Comparison of ENCODE assay signal across 23 cellular contexts in genomic region chr1:44641126-44642102, GRCh38. TPM values are rescaled to one million over a fixed set of nuclear protein-coding genes. Genes with fewer than 3 reads are reported as not detected.
DNase-seq lines count a peak whose midpoint lies in the region; ATAC-seq and TF ChIP-seq lines count a peak whose summit lies in the region.
"Had no signal": no experiment of that assay in that cellular context is flagged by ENCODE, and none has a peak within 500 bp of the region (broad histone marks: within the 10 kb centered on the region; RNA-seq: fewer than 3 reads in every experiment).

No MANE protein-coding gene starts in this region.

- TF ChIP-seq EP300 in gastroesophageal sphincter (IDR thresholded peaks at IDR 0.05) (no peak), sigmoid colon (IDR thresholded peaks at IDR 0.05) (no peak)

- POLR2A ChIA-PET in RWPE1 (lab: Yijun Ruan, JAX; ENCODE audit: low non-redundant PET): interaction anchor here (0.8 to 1.7 kb wide), 2 partner anchors 9 to 43 kb away, joined by 5 to 9 read pairs; no protein-coding TSS in a partner anchor

- H3K9me3 ChIP-seq in gastroesophageal sphincter (no peaks in the 10 kb centered on the region), sigmoid colon (no peaks in the 10 kb centered on the region)
- H3K9me3 ChIP-seq: Peyer's patch, SJSA1, tibial artery had no signal

- H3K27me3 ChIP-seq in gastroesophageal sphincter (no peaks in the 10 kb centered on the region), sigmoid colon (no peaks in the 10 kb centered on the region)
- H3K27me3 ChIP-seq: Peyer's patch, SJSA1, tibial artery had no signal

- ATAC-seq in SK-N-SH treated with all-trans-retinoic acid at 6 μM for 48 hours: peak; percentile 13; the same call in 1 of the 3 replicates
- no peak for ATAC-seq in gastroesophageal sphincter
- ATAC-seq in HG02610 (IDR thresholded peaks at IDR 0.05; ENCODE audit: unreplicated experiment): no peak

- H3K4me3 ChIP-seq in gastroesophageal sphincter (no peak overlapping the region), sigmoid colon (no peak overlapping the region)
- H3K4me3 ChIP-seq: lung, Peyer's patch, SJSA1, tibial artery had no signal

- TF ChIP-seq CTCF in RWPE1 (conservative IDR thresholded peaks at IDR 0.05; ENCODE audit: low read depth) (no peak), gastroesophageal sphincter (IDR thresholded peaks at IDR 0.05) (no peak), sigmoid colon (IDR thresholded peaks at IDR 0.05) (no peak)

- no peak for TF ChIP-seq POLR2A in gastroesophageal sphincter (IDR thresholded peaks at IDR 0.05)
- TF ChIP-seq POLR2A in sigmoid colon (IDR thresholded peaks at IDR 0.05): no peak

- H3K36me3 ChIP-seq in gastroesophageal sphincter (peaks cover 0 to 100% of the 10 kb centered on the region in 2 donors), sigmoid colon (peaks cover 1 to 85% (median 37%) of the 10 kb centered on the region in 4 donors)

- intact Hi-C loops in sigmoid colon (cut with DNase I): no loop called here

- H3K27ac ChIP-seq in RWPE1 (0 out of 2 replicates have a peak overlapping the region, but pooled peaks have one; percentile 1), gastroesophageal sphincter (peak overlapping the region in 3 of 4 donors; percentile 28 to 88 (median 86)), sigmoid colon (peak overlapping the region; percentile 86 to 92 (median 90))
- H3K27ac ChIP-seq: Peyer's patch, SJSA1, tibial artery, VCaP had no signal

- peaks cover 12 to 74% (median 40%) of the 10 kb centered on the region in 3 donors for H3K4me1 ChIP-seq in gastroesophageal sphincter
- peaks cover 0 to 100% (median 89%) of the 10 kb centered on the region in 4 donors for H3K4me1 ChIP-seq in sigmoid colon
- H3K4me1 ChIP-seq: SJSA1 had no signal

- 62 to 80% methylated on average over 1 to 3 of the region's 12 CpGs for WGBS in gastroesophageal sphincter (ENCODE audit: low coverage in 1 of 2), 2 donors
- WGBS in sigmoid colon, 2 donors: 79 to 85% methylated on average over 12 of the region's 12 CpGs

- CTCF ChIA-PET in RWPE1 (lab: Yijun Ruan, JAX): interaction anchor here (1.2 to 3.1 kb wide), 2 partner anchors 10 to 12 kb away, joined by 3 to 15 read pairs; no protein-coding TSS in a partner anchor

- DNase-seq in RWPE1 (ENCODE audit: low spot score) (no peak), sigmoid colon (no peak), SKM-1 (lab: John Stamatoyannopoulos, UW; ENCODE audit: unreplicated experiment) (no peak), Kasumi-1 (lab: John Stamatoyannopoulos, UW) (no peak)
- DNase-seq: activated CD4-positive, alpha-beta T cell treated with anti-CD3 and anti-CD28 coated beads, Interleukin-2, amount 50 U/mL, for 4 hours; activated naive CD4-positive, alpha-beta T cell treated with Interleukin-2 at 50 U/mL for 16 hours; CD4-positive, alpha-beta memory T cell; cerebellar nuclear complex; effector CD4-positive, alpha-beta T cell; foreskin melanocyte; islet precursor cell; NCI-H446; NK-92 treated with Interleukin-12 subunit alpha and Interleukin-12 subunit beta, amount 100 ng/mL, for 24 hours; Peyer's patch; tibial artery had no signal

TF ChIP-seq in SK-N-SH treated with all-trans-retinoic acid at 6 μM for 48 hours, 23 proteins besides CTCF, POLR2A, EP300 and RAD21:
- TF ChIP-seq PATZ1 (CRISPR knock-in tag; IDR thresholded peaks at IDR 0.05; ENCODE audit: borderline replicate concordance) (no peak), ARNTL (CRISPR knock-in tag; IDR thresholded peaks at IDR 0.05; ENCODE audit: borderline replicate concordance, low read depth) (no peak), TOX (CRISPR knock-in tag; IDR thresholded peaks at IDR 0.05; ENCODE audit: borderline replicate concordance) (no peak), OSR1 (CRISPR knock-in tag; IDR thresholded peaks at IDR 0.05) (no peak), SNAI2 (CRISPR knock-in tag; IDR thresholded peaks at IDR 0.05) (no peak), ZC3H10 (CRISPR knock-in tag; IDR thresholded peaks at IDR 0.05) (no peak), GLIS3 (CRISPR knock-in tag; IDR thresholded peaks at IDR 0.05) (no peak), ESRRG (CRISPR knock-in tag; IDR thresholded peaks at IDR 0.05) (no peak), ZFP3 (CRISPR knock-in tag; IDR thresholded peaks at IDR 0.05) (no peak)
- TF ChIP-seq, protein P1, sequence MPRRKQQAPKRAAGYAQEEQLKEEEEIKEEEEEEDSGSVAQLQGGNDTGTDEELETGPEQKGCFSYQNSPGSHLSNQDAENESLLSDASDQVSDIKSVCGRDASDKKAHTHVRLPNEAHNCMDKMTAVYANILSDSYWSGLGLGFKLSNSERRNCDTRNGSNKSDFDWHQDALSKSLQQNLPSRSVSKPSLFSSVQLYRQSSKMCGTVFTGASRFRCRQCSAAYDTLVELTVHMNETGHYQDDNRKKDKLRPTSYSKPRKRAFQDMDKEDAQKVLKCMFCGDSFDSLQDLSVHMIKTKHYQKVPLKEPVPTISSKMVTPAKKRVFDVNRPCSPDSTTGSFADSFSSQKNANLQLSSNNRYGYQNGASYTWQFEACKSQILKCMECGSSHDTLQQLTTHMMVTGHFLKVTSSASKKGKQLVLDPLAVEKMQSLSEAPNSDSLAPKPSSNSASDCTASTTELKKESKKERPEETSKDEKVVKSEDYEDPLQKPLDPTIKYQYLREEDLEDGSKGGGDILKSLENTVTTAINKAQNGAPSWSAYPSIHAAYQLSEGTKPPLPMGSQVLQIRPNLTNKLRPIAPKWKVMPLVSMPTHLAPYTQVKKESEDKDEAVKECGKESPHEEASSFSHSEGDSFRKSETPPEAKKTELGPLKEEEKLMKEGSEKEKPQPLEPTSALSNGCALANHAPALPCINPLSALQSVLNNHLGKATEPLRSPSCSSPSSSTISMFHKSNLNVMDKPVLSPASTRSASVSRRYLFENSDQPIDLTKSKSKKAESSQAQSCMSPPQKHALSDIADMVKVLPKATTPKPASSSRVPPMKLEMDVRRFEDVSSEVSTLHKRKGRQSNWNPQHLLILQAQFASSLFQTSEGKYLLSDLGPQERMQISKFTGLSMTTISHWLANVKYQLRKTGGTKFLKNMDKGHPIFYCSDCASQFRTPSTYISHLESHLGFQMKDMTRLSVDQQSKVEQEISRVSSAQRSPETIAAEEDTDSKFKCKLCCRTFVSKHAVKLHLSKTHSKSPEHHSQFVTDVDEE (CRISPR knock-in tag; IDR thresholded peaks at IDR 0.05): no peak

RNA-seq across cellular contexts. Expression of gene TMEM53, which starts 32.9 kb away (rescaled TPM):
- total RNA-seq in gastroesophageal sphincter (1 to 10 TPM; 3.9 to 8.3 (median 4.7) TPM), sigmoid colon (1 to 10 TPM; 1.7 to 5.6 (median 4.5) TPM)
- 10 to 100 TPM; 17.1 to 29.7 (median 19.8) TPM for polyA plus RNA-seq in sigmoid colon

RNA-seq across cellular contexts. Expression of gene ARMH1, which starts 33.1 kb away (rescaled TPM):
- total RNA-seq in gastroesophageal sphincter (1 to 10 TPM in 2 of 4 donors, under 1 TPM in 2; 0.66 to 3.0 (median 1.3) TPM), sigmoid colon (1 to 10 TPM in 2 of 4 donors, under 1 TPM in 1, not detected in 1; 0.33 to 1.5 (median 1.1) TPM)
- 10 to 100 TPM in 1 of 3 donors, not detected in 2; 23.0 TPM for polyA plus RNA-seq in sigmoid colon
- total RNA-seq: epithelial cell of proximal tubule, H4, SJSA1 had no signal

Comparison
In these comparisons a context has a peak if more than half of its experiments do, and no peak if none do; other contexts are left out.
1. H3K27ac ChIP-seq: peak in every context shown above with its lines; median percentile 90 in sigmoid colon; 86 in gastroesophageal sphincter; 1 in RWPE1.